ENCODE assay signal across 1 cellular context in the genomic region with DNA sequence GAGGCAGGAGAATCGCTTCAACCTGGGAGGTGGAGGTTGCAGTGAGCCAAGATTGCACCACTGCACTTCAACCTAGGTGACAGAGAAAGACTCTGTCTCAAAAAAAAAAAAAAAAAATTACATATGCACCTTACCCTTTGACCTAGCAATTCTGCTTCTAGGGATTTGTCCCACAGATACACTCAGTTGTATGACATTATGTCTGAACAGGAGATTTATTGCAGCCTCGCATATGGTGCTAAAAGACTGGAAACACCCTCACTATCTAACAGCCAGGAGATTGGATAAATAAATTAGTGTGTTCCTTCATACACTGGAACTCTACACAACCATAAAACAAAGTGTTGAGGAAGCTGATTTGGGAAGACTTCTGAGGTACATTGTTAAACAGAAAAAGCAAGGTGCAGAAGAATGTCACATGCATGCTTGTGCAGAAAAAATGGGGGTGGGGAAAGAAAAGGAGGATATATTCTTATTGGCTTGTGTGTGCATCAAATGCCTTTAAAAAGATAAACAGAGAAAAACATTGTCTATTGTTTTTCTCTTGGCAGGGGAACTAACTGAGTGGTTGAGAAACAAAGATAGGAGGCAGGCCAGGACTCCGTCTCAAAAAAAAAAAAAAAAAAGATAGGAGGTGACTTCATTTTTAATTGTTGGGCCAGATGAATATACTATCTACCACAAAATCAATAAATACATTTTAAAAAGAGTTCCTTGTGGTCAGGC.
TF ChIP-seq lines count a peak whose summit lies in the region.

No MANE protein-coding gene starts in this region.

TF ChIP-seq in liver, 16 proteins besides CTCF, POLR2A, EP300 and RAD21:
- TF ChIP-seq ATF3 (IDR thresholded peaks at IDR 0.05) = no peak
- peak; percentile 11 for TF ChIP-seq NR2F2 (IDR thresholded peaks at IDR 0.05)
- no peak for TF ChIP-seq SP1 (IDR thresholded peaks at IDR 0.05)
- no peak for TF ChIP-seq YY1 (IDR thresholded peaks at IDR 0.05)
